In genomic region chr1:2820731-2821372, GRCh38 we compare ENCODE assay signal across 27 cellular contexts. TPM values are rescaled to one million over a fixed set of nuclear protein-coding genes. Genes with fewer than 3 reads are reported as not detected.
"Had no signal": no experiment of that assay in that cellular context is flagged by ENCODE, and none has a peak within 500 bp of the region (broad histone marks: within the 10 kb centered on the region; RNA-seq: fewer than 3 reads in every experiment).

No MANE protein-coding gene starts in this region.

- H3K27me3 ChIP-seq: ascending aorta, cardiac muscle cell, foreskin keratinocyte had no signal

- ATAC-seq: activated T-cell treated with anti-CD3 and anti-CD28 coated beads, Interleukin-2, amount 50 U/mL, for 72 hours; effector memory CD8-positive, alpha-beta T cell; foreskin keratinocyte; gastrocnemius medialis had no signal

- FAIRE-seq: colon had no signal

- H3K27ac ChIP-seq: ascending aorta, breast epithelium, cardiac muscle cell, esophagus muscularis mucosa, foreskin keratinocyte, gastrocnemius medialis had no signal

- H3K9me3 ChIP-seq: ascending aorta, breast epithelium, esophagus muscularis mucosa, gastrocnemius medialis had no signal

- DNase-seq: activated CD4-positive, alpha-beta memory T cell treated with anti-CD3 and anti-CD28 coated beads, Interleukin-2, amount 10 ng/mL, durations not matched to agents 7 days and 5 days; activated CD4-positive, alpha-beta T cell treated with anti-CD3 and anti-CD28 coated beads for 4 hours; activated CD4-positive, alpha-beta T cell treated with anti-CD3 and anti-CD28 coated beads, Interleukin-2, amount 10 ng/mL, durations not matched to agents 7 days and 5 days; activated CD4-positive, alpha-beta T cell treated with anti-CD3 and anti-CD28 coated beads, Interleukin-2, amount 50 U/mL, for 4 hours; activated CD4-positive, CD25-positive, alpha-beta regulatory T cell; activated CD4-positive, CD25-positive, alpha-beta regulatory T cell treated with anti-CD3 and anti-CD28 coated beads, Interleukin-2, amount 50 U/mL, for 72 hours; activated CD8-positive, alpha-beta memory T cell treated with anti-CD3 and anti-CD28 coated beads, Interleukin-2, amount 50 U/mL, for 48 hours; activated gamma-delta T cell; activated naive CD4-positive, alpha-beta T cell; activated naive CD4-positive, alpha-beta T cell treated with anti-CD3 and anti-CD28 coated beads, Interleukin-2, amount 10 ng/mL, durations not matched to agents 7 days and 5 days; activated naive CD8-positive, alpha-beta T cell treated with anti-CD3 and anti-CD28 coated beads, Interleukin-2, amount 10 ng/mL, durations not matched to agents 7 days and 5 days; activated T-cell treated with anti-CD3 and anti-CD28 coated beads for 4 hours; activated T-cell treated with anti-CD3 and anti-CD28 coated beads, Interleukin-2, amount 50 U/mL, for 24 hours; activated T-cell treated with anti-CD3 and anti-CD28 coated beads, Interleukin-2, amount 50 U/mL, for 72 hours; cortex of kidney; dermis blood vessel endothelial cell; effector CD4-positive, alpha-beta T cell; effector memory CD8-positive, alpha-beta T cell; erythroblast; foreskin keratinocyte; gastrocnemius medialis; T-helper 2 cell had no signal

- H3K4me1 ChIP-seq: breast epithelium, foreskin keratinocyte, gastrocnemius medialis had no signal

- H3K4me3 ChIP-seq: ascending aorta, breast epithelium, cardiac muscle cell, esophagus muscularis mucosa, gastrocnemius medialis had no signal

- H3K36me3 ChIP-seq: ascending aorta, breast epithelium, cardiac muscle cell, esophagus muscularis mucosa, gastrocnemius medialis had no signal

RNA-seq across cellular contexts. Expression of gene TTC34, which starts 19.4 kb away (rescaled TPM):
- total RNA-seq: cardiac muscle cell, gastrocnemius medialis had no signal
- polyA plus RNA-seq: cardiac muscle cell had no signal
